Comparison of ENCODE assay signal across 1 cellular context in the genomic region with DNA sequence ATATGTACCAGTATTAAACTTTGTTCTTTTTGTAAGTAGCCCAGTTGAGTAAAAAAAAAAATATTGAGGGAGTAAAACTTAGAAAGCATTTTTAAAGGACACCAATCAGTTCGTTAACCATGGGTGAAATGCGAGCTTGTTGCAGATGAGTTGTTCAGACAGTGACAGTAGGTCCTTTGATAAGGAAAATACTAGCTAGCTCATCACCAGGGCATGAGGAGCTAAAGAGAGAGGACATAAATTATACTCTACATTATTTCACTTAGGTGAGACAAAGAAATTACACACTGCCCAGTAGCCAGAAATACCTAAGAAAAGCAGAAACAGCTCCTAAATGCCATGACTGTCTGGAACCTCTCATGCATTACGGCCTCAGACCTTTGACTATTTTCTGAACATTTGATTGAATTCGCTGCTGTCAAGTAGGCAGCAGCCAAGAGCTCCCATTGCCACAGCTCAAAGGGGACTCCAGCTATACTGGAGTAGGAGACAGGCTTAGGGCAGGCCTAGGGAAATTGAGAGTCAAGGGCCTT.
TF ChIP-seq lines count a peak whose summit lies in the region.

No MANE protein-coding gene starts in this region.

TF ChIP-seq in GM12878, 131 proteins besides CTCF, POLR2A, EP300 and RAD21:
- TF ChIP-seq NR2F1 (conservative IDR thresholded peaks at IDR 0.05) = peak; percentile 67
- no peak for TF ChIP-seq JUND (IDR thresholded peaks at IDR 0.05; ENCODE audit: low read depth, low read length)
